ENCODE assay signal across 15 cellular contexts in the genomic region with DNA sequence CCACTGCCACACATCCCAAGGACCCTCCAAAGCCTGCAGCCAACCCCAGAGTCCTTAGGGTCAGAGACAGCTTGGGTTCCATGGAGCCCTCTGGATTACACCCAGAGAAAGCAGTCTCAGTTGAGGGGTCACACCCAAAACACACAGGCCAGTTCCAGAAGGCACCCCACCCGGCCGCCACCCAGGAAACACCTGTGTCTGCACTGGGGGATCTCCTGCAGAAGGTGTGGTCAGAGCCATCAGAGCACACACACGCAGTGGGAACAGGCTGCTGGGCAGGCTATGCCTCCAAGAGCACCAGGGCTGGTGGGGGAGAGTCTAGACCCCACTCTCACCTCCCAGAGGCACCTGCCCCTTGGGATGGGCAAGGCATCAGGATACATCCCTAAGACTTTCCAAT. TPM values are rescaled to one million over a fixed set of nuclear protein-coding genes. Genes with fewer than 3 reads are reported as not detected.
DNase-seq lines count a peak whose midpoint lies in the region; ATAC-seq and TF ChIP-seq lines count a peak whose summit lies in the region.
"Had no signal": no experiment of that assay in that cellular context is flagged by ENCODE, and none has a peak within 500 bp of the region (broad histone marks: within the 10 kb centered on the region; RNA-seq: fewer than 3 reads in every experiment).

No MANE protein-coding gene starts in this region.

- H3K4me2 ChIP-seq in SU-DHL-6 (ENCODE audit: low read depth, low read length, poor library complexity, severe bottlenecking), result peak overlapping the region; percentile 92

- TF ChIP-seq CTCF in SU-DHL-6 (IDR thresholded peaks at IDR 0.05; ENCODE audit: insufficient read depth, low read length, poor library complexity, severe bottlenecking), result no peak

- no peaks in the 10 kb centered on the region for H4K20me1 ChIP-seq in SU-DHL-6 (ENCODE audit: low read depth, low read length)

- H3K36me3 Mint-ChIP-seq in activated CD8-positive, alpha-beta memory T cell treated with anti-CD3 and anti-CD28 coated beads, Interleukin-2, amount 10 ng/mL, durations not matched to agents 7 days and 5 days, result peaks cover 77% of the 10 kb centered on the region
- peaks cover 100% of the 10 kb centered on the region for H3K36me3 Mint-ChIP-seq in stimulated activated effector memory CD8-positive, alpha-beta T cell treated with anti-CD3 and anti-CD28 coated beads, Interleukin-12 subunit alpha, Interleukin-12 subunit beta, amount 100 ng/mL, for 72 hours

- H3K9me3 ChIP-seq in SU-DHL-6 (ENCODE audit: insufficient read depth, low read length), result no peaks in the 10 kb centered on the region

- H3K9ac ChIP-seq in SU-DHL-6 (ENCODE audit: low read length), result peak overlapping the region; percentile 71

- no peaks in the 10 kb centered on the region for H3K9me3 Mint-ChIP-seq in activated CD8-positive, alpha-beta memory T cell treated with anti-CD3 and anti-CD28 coated beads, Interleukin-2, amount 10 ng/mL, durations not matched to agents 7 days and 5 days (ENCODE audit: low read depth)
- H3K9me3 Mint-ChIP-seq in stimulated activated effector memory CD8-positive, alpha-beta T cell treated with anti-CD3 and anti-CD28 coated beads, Interleukin-12 subunit alpha, Interleukin-12 subunit beta, amount 100 ng/mL, for 72 hours, result no peaks in the 10 kb centered on the region

- H2AFZ ChIP-seq in SU-DHL-6 (ENCODE audit: low read depth, low read length, severe bottlenecking), result no peak overlapping the region

- peaks cover 43% of the 10 kb centered on the region for H3F3A ChIP-seq in SU-DHL-6 (ENCODE audit: insufficient read depth)

- no peaks in the 10 kb centered on the region for H3K27me3 Mint-ChIP-seq in activated CD8-positive, alpha-beta memory T cell treated with anti-CD3 and anti-CD28 coated beads, Interleukin-2, amount 10 ng/mL, durations not matched to agents 7 days and 5 days

- no peaks in the 10 kb centered on the region for H3K9me2 ChIP-seq in SU-DHL-6 (replicated peaks; ENCODE audit: insufficient read depth, low read length)

- no peaks in the 10 kb centered on the region for H3K79me2 ChIP-seq in SU-DHL-6 (ENCODE audit: insufficient read depth, low read length)

- ATAC-seq in activated CD8-positive, alpha-beta memory T cell treated with anti-CD3 and anti-CD28 coated beads, Interleukin-2, amount 10 ng/mL, durations not matched to agents 7 days and 5 days, result peak; percentile 20
- peak; percentile 48 for ATAC-seq in GM21529 (IDR thresholded peaks at IDR 0.05; ENCODE audit: unreplicated experiment)
- no peak for ATAC-seq in stimulated activated effector memory CD8-positive, alpha-beta T cell treated with anti-CD3 and anti-CD28 coated beads, Interleukin-12 subunit alpha, Interleukin-12 subunit beta, amount 100 ng/mL, for 72 hours
- ATAC-seq: foreskin keratinocyte, left cardiac atrium had no signal

- H3K36me3 ChIP-seq in SU-DHL-6 (ENCODE audit: low read length), result peaks cover 16% of the 10 kb centered on the region; the same call in 1 of the 2 replicates

- peak overlapping the region; percentile 42 for H3K4me3 ChIP-seq in SU-DHL-6 (ENCODE audit: insufficient read depth, low read length, poor library complexity, severe bottlenecking)

- no peak for DNase-seq in activated CD8-positive, alpha-beta memory T cell treated with anti-CD3 and anti-CD28 coated beads, Interleukin-2, amount 10 ng/mL, durations not matched to agents 7 days and 5 days
- no peak for DNase-seq in activated CD8-positive, alpha-beta memory T cell treated with anti-CD3 and anti-CD28 coated beads for 24 hours
- no peak for DNase-seq in stimulated activated effector memory CD8-positive, alpha-beta T cell treated with anti-CD3 and anti-CD28 coated beads, Interleukin-12 subunit alpha, Interleukin-12 subunit beta, amount 100 ng/mL, for 72 hours (ENCODE audit: low spot score in 2 of 2)
- DNase-seq in NCI-H1105 (lab: John Stamatoyannopoulos, UW) (no peak), SIG-M5 (lab: John Stamatoyannopoulos, UW) (no peak), UCSD-AML1 (lab: John Stamatoyannopoulos, UW; ENCODE audit: unreplicated experiment) (no peak)
- DNase-seq: activated gamma-delta T cell treated with Interleukin-2 at 50 U/mL for 16 hours; foreskin keratinocyte; IMR-90; left cardiac atrium; nucleus accumbens; stimulated activated CD4-positive, alpha-beta T cell treated with anti-CD3 and anti-CD28 coated beads, Interleukin-15, amount 100 ng/mL, for 24 hours had no signal

- CTCF ChIA-PET in activated CD8-positive, alpha-beta memory T cell treated with anti-CD3 and anti-CD28 coated beads, Interleukin-2, amount 10 ng/mL, durations not matched to agents 7 days and 5 days (lab: Charles Lee), result no interaction called here

- H3K4me3 Mint-ChIP-seq in activated CD8-positive, alpha-beta memory T cell treated with anti-CD3 and anti-CD28 coated beads, Interleukin-2, amount 10 ng/mL, durations not matched to agents 7 days and 5 days, result no peak overlapping the region
- H3K4me3 Mint-ChIP-seq in stimulated activated effector memory CD8-positive, alpha-beta T cell treated with anti-CD3 and anti-CD28 coated beads, Interleukin-12 subunit alpha, Interleukin-12 subunit beta, amount 100 ng/mL, for 72 hours, result no peak overlapping the region

- peak overlapping the region; percentile 77 for H3K27ac Mint-ChIP-seq in activated CD8-positive, alpha-beta memory T cell treated with anti-CD3 and anti-CD28 coated beads, Interleukin-2, amount 10 ng/mL, durations not matched to agents 7 days and 5 days
- H3K27ac Mint-ChIP-seq in stimulated activated effector memory CD8-positive, alpha-beta T cell treated with anti-CD3 and anti-CD28 coated beads, Interleukin-12 subunit alpha, Interleukin-12 subunit beta, amount 100 ng/mL, for 72 hours, result peak overlapping the region; percentile 74

- peaks cover 39% of the 10 kb centered on the region for H3K4me1 Mint-ChIP-seq in activated CD8-positive, alpha-beta memory T cell treated with anti-CD3 and anti-CD28 coated beads, Interleukin-2, amount 10 ng/mL, durations not matched to agents 7 days and 5 days
- peaks cover 20% of the 10 kb centered on the region for H3K4me1 Mint-ChIP-seq in stimulated activated effector memory CD8-positive, alpha-beta T cell treated with anti-CD3 and anti-CD28 coated beads, Interleukin-12 subunit alpha, Interleukin-12 subunit beta, amount 100 ng/mL, for 72 hours

- H3K27ac ChIP-seq in SU-DHL-6 (ENCODE audit: low read depth, low read length), result peak overlapping the region; percentile 100
- H3K27ac ChIP-seq: foreskin keratinocyte, WERI-Rb-1 had no signal

- H3K27me3 ChIP-seq in SU-DHL-6 (ENCODE audit: low read length), result no peaks in the 10 kb centered on the region
- H3K27me3 ChIP-seq: foreskin keratinocyte had no signal

RNA-seq across cellular contexts. Expression of a gene that starts 27.3 kb away (rescaled TPM):
- total RNA-seq in activated CD8-positive, alpha-beta memory T cell treated with anti-CD3 and anti-CD28 coated beads, Interleukin-2, amount 10 ng/mL, durations not matched to agents 7 days and 5 days, result under 1 TPM in 1 of 2 experiments, not detected in 1; 0.37 TPM
